Comparison of ENCODE assay signal across 31 cellular contexts in genomic region chr14:23066368-23066767, GRCh38. TPM values are rescaled to one million over a fixed set of nuclear protein-coding genes. Genes with fewer than 3 reads are reported as not detected.
DNase-seq lines count a peak whose midpoint lies in the region; ATAC-seq and TF ChIP-seq lines count a peak whose summit lies in the region.
"Had no signal": no experiment of that assay in that cellular context is flagged by ENCODE, and none has a peak within 500 bp of the region (broad histone marks: within the 10 kb centered on the region; RNA-seq: fewer than 3 reads in every experiment).

No MANE protein-coding gene starts in this region.

- H3K27ac ChIP-seq in right atrium auricular region (no peak overlapping the region), RWPE1 (peak overlapping the region; percentile 37; the same call in 1 of the 2 replicates), SJCRH30 (no peak overlapping the region)
- H3K27ac ChIP-seq: brain microvascular endothelial cell, stomach, uterus, WERI-Rb-1 had no signal

- H3K36me3 Mint-ChIP-seq in glutamatergic neuron (ENCODE audit: unreplicated experiment) = peaks cover 5% of the 10 kb centered on the region

- peaks cover 19% of the 10 kb centered on the region for H3K4me1 Mint-ChIP-seq in glutamatergic neuron (ENCODE audit: low read depth, unreplicated experiment)

- peaks cover 9% of the 10 kb centered on the region for H3K9me3 Mint-ChIP-seq in glutamatergic neuron (ENCODE audit: unreplicated experiment)
- H3K9me3 Mint-ChIP-seq: activated T-cell treated with anti-CD3 and anti-CD28 coated beads, Interleukin-2, amount 50 U/mL, for 72 hours; immature natural killer cell; nephron had no signal

- no peaks in the 10 kb centered on the region for H3K27me3 ChIP-seq in right atrium auricular region
- H3K27me3 ChIP-seq in SJCRH30 = no peaks in the 10 kb centered on the region
- H3K27me3 ChIP-seq: brain microvascular endothelial cell, stomach, uterus had no signal

- peaks cover 10% of the 10 kb centered on the region for H3K27me3 Mint-ChIP-seq in glutamatergic neuron (ENCODE audit: unreplicated experiment)

- H3K4me1 ChIP-seq in right atrium auricular region (peaks cover 0 to 30% of the 10 kb centered on the region in 2 donors), SJCRH30 (peaks cover 10% of the 10 kb centered on the region)
- H3K4me1 ChIP-seq: uterus had no signal

- peaks cover 70% of the 10 kb centered on the region for H3K36me3 ChIP-seq in right atrium auricular region
- H3K36me3 ChIP-seq in SJCRH30 = peaks cover 72% of the 10 kb centered on the region
- H3K36me3 ChIP-seq: uterus had no signal

- in situ Hi-C loops in ACHN (cut with HindIII; ENCODE audit: low pct_ligation_motif_present, low pct_unique_long_range_greater_than_20kb, low sequenced_read_pairs) = no loop called here

- DNase-seq in right atrium auricular region (ENCODE audit: low spot score) (peak; percentile 50), cardiac septum (ENCODE audit: low spot score) (no peak), RWPE1 (ENCODE audit: low spot score) (no peak), glutamatergic neuron (no peak), SJCRH30 (no peak), ACHN (no peak)
- DNase-seq: activated CD4-positive, alpha-beta T cell treated with anti-CD3 and anti-CD28 coated beads for 4 hours; activated naive CD4-positive, alpha-beta T cell treated with Interleukin-2 at 50 U/mL for 16 hours; activated T-cell treated with anti-CD3 and anti-CD28 coated beads, Interleukin-2, amount 50 U/mL, for 72 hours; brain microvascular endothelial cell; DMS153; hypothalamus; immature natural killer cell; NCI-H1048; SHP77; stimulated activated CD4-positive, alpha-beta T cell treated with anti-CD3 and anti-CD28 coated beads, Interleukin-4, amount 100 ng/mL, for 1 hour; stomach; SW 1271; T-helper 9 cell; uterus; WERI-Rb-1 had no signal

- no peak for TF ChIP-seq CTCF in right atrium auricular region (IDR thresholded peaks at IDR 0.05)
- TF ChIP-seq CTCF in RWPE1 (conservative IDR thresholded peaks at IDR 0.05; ENCODE audit: low read depth) = no peak
- TF ChIP-seq CTCF in glutamatergic neuron (IDR thresholded peaks at IDR 0.05; ENCODE audit: partially characterized antibody, unreplicated experiment) = no peak

- peak overlapping the region; percentile 65 for H3K4me3 Mint-ChIP-seq in glutamatergic neuron (ENCODE audit: unreplicated experiment)
- H3K4me3 Mint-ChIP-seq: activated T-cell treated with anti-CD3 and anti-CD28 coated beads, Interleukin-2, amount 50 U/mL, for 72 hours; immature natural killer cell; nephron had no signal

- intact Hi-C loops in cardiac septum (cut with DNase I) = no loop called here

- ATAC-seq in GM18520 (IDR thresholded peaks at IDR 0.05; ENCODE audit: unreplicated experiment) (no peak), GM18517 (IDR thresholded peaks at IDR 0.05; ENCODE audit: unreplicated experiment) (no peak)
- ATAC-seq: activated T-cell treated with anti-CD3 and anti-CD28 coated beads, Interleukin-2, amount 50 U/mL, for 72 hours; K562; left lobe of liver; Panc1; sciatic nerve had no signal

- H3K27ac Mint-ChIP-seq in glutamatergic neuron (ENCODE audit: unreplicated experiment) = no peak overlapping the region

- H3K9me3 ChIP-seq in right atrium auricular region (no peaks in the 10 kb centered on the region), SJCRH30 (replicated peaks) (no peaks in the 10 kb centered on the region)
- H3K9me3 ChIP-seq: stomach, uterus had no signal

- H3K4me3 ChIP-seq in right atrium auricular region (no peak overlapping the region), SJCRH30 (no peak overlapping the region)
- H3K4me3 ChIP-seq: K562, stomach, uterus had no signal

- POLR2A ChIA-PET in RWPE1 (lab: Yijun Ruan, JAX; ENCODE audit: low non-redundant PET) = no interaction called here

- CTCF ChIA-PET in RWPE1 (lab: Yijun Ruan, JAX) = interaction anchor here (0.5 to 1.3 kb wide), 3 partner anchors 10 to 228 kb away, joined by 3 read pairs; no protein-coding TSS in a partner anchor

RNA-seq across cellular contexts. Expression of gene CDH24, which starts 9.0 kb away (rescaled TPM):
- total RNA-seq in right atrium auricular region (1 to 10 TPM; 1.3 to 1.4 TPM), cardiac septum (2.6 TPM), glutamatergic neuron (ENCODE audit: unreplicated experiment) (164 TPM)
- total RNA-seq in SJCRH30 (2014; rRNA removed; shearing (Covaris generic)) = 8.3 and 9.6 TPM in 2 replicates

RNA-seq across cellular contexts. Expression of gene PSMB11, which starts 24.4 kb away (rescaled TPM):
- not detected for total RNA-seq in right atrium auricular region
- total RNA-seq in cardiac septum = not detected
- total RNA-seq in glutamatergic neuron (ENCODE audit: unreplicated experiment) = not detected
- not detected in 2 replicates for total RNA-seq in SJCRH30 (2014; rRNA removed; shearing (Covaris generic))
- total RNA-seq: activated CD8-positive, alpha-beta memory T cell treated with anti-CD3 and anti-CD28 coated beads for 36 hours; activated T-cell treated with anti-CD3 and anti-CD28 coated beads, Interleukin-2, amount 50 U/mL, for 72 hours; chondrocyte; HT-29; K562; left lobe of liver; sciatic nerve; stomach; uterus had no signal

RNA-seq across cellular contexts. Expression of gene ACIN1, which starts 28.6 kb away (rescaled TPM):
- total RNA-seq in right atrium auricular region (10 to 100 TPM; 53.9 to 55.3 TPM), cardiac septum (72.4 TPM), glutamatergic neuron (ENCODE audit: unreplicated experiment) (341 TPM)
- 143 and 164 TPM in 2 replicates for total RNA-seq in SJCRH30 (2014; rRNA removed; shearing (Covaris generic))

RNA-seq across cellular contexts. Expression of gene C14orf119, which starts 28.9 kb away (rescaled TPM):
- total RNA-seq in right atrium auricular region (10 to 100 TPM; 13.5 to 23.7 TPM), cardiac septum (28.9 TPM), glutamatergic neuron (ENCODE audit: unreplicated experiment) (40.3 TPM)
- total RNA-seq in SJCRH30 (2014; rRNA removed; shearing (Covaris generic)) = 43.6 and 46.0 TPM in 2 replicates

RNA-seq across cellular contexts. Expression of gene PSMB5, which starts 31.7 kb away (rescaled TPM):
- total RNA-seq in right atrium auricular region (100 to 1,000 TPM; 105 to 122 TPM), cardiac septum (120 TPM), glutamatergic neuron (ENCODE audit: unreplicated experiment) (289 TPM)
- 224 and 242 TPM in 2 replicates for total RNA-seq in SJCRH30 (2014; rRNA removed; shearing (Covaris generic))

Comparison
In these comparisons a context has a peak if more than half of its experiments do, and no peak if none do; other contexts are left out.
1. RNA of gene CDH24, which starts 9.0 kb away (total RNA-seq): 164 TPM in glutamatergic neuron (single experiment); 8.3 to 9.6 TPM in SJCRH30, 2.6 TPM in cardiac septum (single experiment) and 1.3 to 1.4 TPM in right atrium auricular region; every median in the first group is over 10 times any median in the second.